In the genomic region with DNA sequence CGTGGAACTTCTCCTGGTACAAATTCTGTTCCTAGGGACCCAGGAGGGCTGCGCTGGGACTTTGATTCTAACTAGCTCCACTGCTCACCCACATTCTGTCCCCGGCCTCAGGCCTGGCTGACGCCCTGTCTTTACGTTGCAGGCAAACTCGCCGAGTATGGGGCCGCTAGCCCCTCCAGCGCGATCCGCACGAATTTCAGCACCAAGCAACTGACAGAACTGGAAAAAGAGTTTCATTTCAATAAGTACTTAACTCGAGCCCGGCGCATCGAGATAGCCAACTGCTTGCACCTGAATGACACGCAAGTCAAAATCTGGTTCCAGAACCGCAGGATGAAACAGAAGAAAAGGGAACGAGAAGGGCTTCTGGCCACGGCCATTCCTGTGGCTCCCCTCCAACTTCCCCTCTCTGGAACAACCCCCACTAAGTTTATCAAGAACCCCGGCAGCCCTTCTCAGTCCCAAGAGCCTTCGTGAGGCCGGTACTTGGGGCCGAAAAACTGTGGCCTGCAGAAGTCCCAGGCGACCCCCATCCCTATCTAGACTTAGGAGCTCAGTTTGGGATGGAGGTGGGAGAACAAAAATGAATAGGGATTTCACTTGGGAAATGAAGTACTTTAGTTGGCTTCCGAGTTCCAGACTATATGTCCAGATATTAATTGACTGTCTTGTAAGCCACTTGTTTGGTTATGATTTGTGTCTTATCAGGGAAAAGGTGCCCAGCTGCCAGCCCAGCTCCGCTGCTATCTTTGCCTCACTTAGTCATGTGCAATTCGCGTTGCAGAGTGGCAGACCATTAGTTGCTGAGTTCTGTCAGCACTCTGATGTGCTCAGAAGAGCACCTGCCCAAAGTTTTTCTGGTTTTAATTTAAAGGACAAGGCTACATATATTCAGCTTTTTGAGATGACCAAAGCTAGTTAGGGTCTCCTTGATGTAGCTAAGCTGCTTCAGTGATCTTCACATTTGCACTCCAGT, we compare ENCODE assay signal across 9 cellular contexts. TPM values are rescaled to one million over a fixed set of nuclear protein-coding genes. Genes with fewer than 3 reads are reported as not detected.
DNase-seq lines count a peak whose midpoint lies in the region; ATAC-seq and TF ChIP-seq lines count a peak whose summit lies in the region.
"Had no signal": no experiment of that assay in that cellular context is flagged by ENCODE, and none has a peak within 500 bp of the region (broad histone marks: within the 10 kb centered on the region; RNA-seq: fewer than 3 reads in every experiment).

No MANE protein-coding gene starts in this region.

- intact Hi-C loops in dorsolateral prefrontal cortex (cut with DNase I): loop anchor here (2.0 to 10.0 kb wide), 3 partner anchors 15 to 267 kb away; no protein-coding TSS in a partner anchor
- intact Hi-C loops in naive thymus-derived CD4-positive, alpha-beta T cell (cut with micrococcal nuclease): no loop called here

- peaks cover 72 to 84% (median 81%) of the 10 kb centered on the region in 5 donors for H3K27me3 Mint-ChIP-seq in naive thymus-derived CD4-positive, alpha-beta T cell

- no peaks in the 10 kb centered on the region for H3K36me3 Mint-ChIP-seq in naive thymus-derived CD4-positive, alpha-beta T cell

- no peak overlapping the region for H3K9ac ChIP-seq in HUES64 (ENCODE audit: low read depth, low read length)

- no peaks in the 10 kb centered on the region for H3K79me2 ChIP-seq in ACC112 (ENCODE audit: control insufficient read depth, insufficient read depth, low read length, unreplicated experiment)

- H3K9me3 Mint-ChIP-seq in naive thymus-derived CD4-positive, alpha-beta T cell: peaks cover 0 to 7% (median 0%) of the 10 kb centered on the region in 11 donors

- peaks cover 61% of the 10 kb centered on the region for H3K27me3 ChIP-seq in ACC112 (ENCODE audit: insufficient read depth, low read length)
- H3K27me3 ChIP-seq in HUES64 (ENCODE audit: insufficient read depth, low read length): peaks cover 100% of the 10 kb centered on the region
- peaks cover 16 to 100% (median 87%) of the 10 kb centered on the region in 45 donors for H3K27me3 ChIP-seq in dorsolateral prefrontal cortex
- H3K27me3 ChIP-seq in naive thymus-derived CD4-positive, alpha-beta T cell (ENCODE audit: control insufficient read depth in 2 of 2, insufficient read depth in 2 of 2, low read length in 2 of 2): peaks cover 4 to 20% of the 10 kb centered on the region in 2 donors

- H3K4me3 ChIP-seq in ACC112 (ENCODE audit: low read depth, low read length) (peak overlapping the region; percentile 83), HUES64 (ENCODE audit: low read length) (peak overlapping the region; percentile 39; the same call in 1 of the 2 replicates), dorsolateral prefrontal cortex (peak overlapping the region; percentile 34 to 79 (median 61))
- no peak overlapping the region for H3K4me3 ChIP-seq in naive thymus-derived CD4-positive, alpha-beta T cell (ENCODE audit: low read length)

- H3K4me1 Mint-ChIP-seq in naive thymus-derived CD4-positive, alpha-beta T cell: peaks cover 11 to 24% (median 21%) of the 10 kb centered on the region in 7 donors

- H3K4me1 ChIP-seq in ACC112 (ENCODE audit: control insufficient read depth, insufficient read depth, low read length, unreplicated experiment) (peaks cover 3% of the 10 kb centered on the region), HUES64 (ENCODE audit: insufficient read depth, low read length) (peaks cover 37% of the 10 kb centered on the region)
- peaks cover 3 to 9% of the 10 kb centered on the region in 2 donors for H3K4me1 ChIP-seq in naive thymus-derived CD4-positive, alpha-beta T cell (ENCODE audit: control insufficient read depth in 2 of 2, insufficient read depth in 2 of 2, low read length in 2 of 2)

- H3K27ac ChIP-seq in ACC112 (ENCODE audit: low read depth, low read length) (no peak overlapping the region), HUES64 (ENCODE audit: low read depth, low read length) (no peak overlapping the region), dorsolateral prefrontal cortex (peak overlapping the region in 32 of 59 donors; percentile 2 to 90 (median 78))
- no peak overlapping the region for H3K27ac ChIP-seq in naive thymus-derived CD4-positive, alpha-beta T cell (ENCODE audit: low read depth, low read length)

- no peak overlapping the region for H2AFZ ChIP-seq in ACC112 (ENCODE audit: low read length, unreplicated experiment)

- POLR2A ChIA-PET in naive thymus-derived CD4-positive, alpha-beta T cell (lab: Charles Lee): interaction anchor here (0.7 kb wide), 1 partner anchor 276 kb away, joined by 3 read pairs; no protein-coding TSS in a partner anchor

- H3K4me3 Mint-ChIP-seq in naive thymus-derived CD4-positive, alpha-beta T cell: peak overlapping the region; percentile 48 to 94 (median 74)

- no peaks in the 10 kb centered on the region for H3K36me3 ChIP-seq in ACC112 (ENCODE audit: insufficient read depth, low read length)
- no peaks in the 10 kb centered on the region for H3K36me3 ChIP-seq in HUES64 (ENCODE audit: insufficient read depth, low read length)
- H3K36me3 ChIP-seq in naive thymus-derived CD4-positive, alpha-beta T cell (ENCODE audit: control insufficient read depth in 2 of 3, insufficient read depth in 3 of 3, low read length in 3 of 3): no peaks in the 10 kb centered on the region

- H3K9me3 ChIP-seq in HUES64 (ENCODE audit: insufficient read depth, low read depth, low read length): no peaks in the 10 kb centered on the region
- no peaks in the 10 kb centered on the region for H3K9me3 ChIP-seq in naive thymus-derived CD4-positive, alpha-beta T cell (ENCODE audit: control insufficient read depth in 2 of 3, low read length in 3 of 3)

- no peak for ATAC-seq in naive thymus-derived CD4-positive, alpha-beta T cell
- no peak for ATAC-seq in HG02759 (IDR thresholded peaks at IDR 0.05; ENCODE audit: unreplicated experiment)
- no peak for ATAC-seq in GM19395 (IDR thresholded peaks at IDR 0.05; ENCODE audit: unreplicated experiment)

- no peak for TF ChIP-seq CTCF in dorsolateral prefrontal cortex (IDR thresholded peaks at IDR 0.05 in 54 of 56, conservative IDR thresholded peaks at IDR 0.05 in 2 of 56; ENCODE audit: low read depth in 1 of 56, partially characterized antibody in 56 of 56)

- CTCF ChIA-PET in naive thymus-derived CD4-positive, alpha-beta T cell (lab: Charles Lee): no interaction called here

- no peak overlapping the region for H3K27ac Mint-ChIP-seq in naive thymus-derived CD4-positive, alpha-beta T cell

- 7% methylated on average over 29 of the region's 29 CpGs for WGBS in HUES64

- no peak for DNase-seq in dorsolateral prefrontal cortex
- DNase-seq in naive thymus-derived CD4-positive, alpha-beta T cell: no peak
- DNase-seq in CD1c-positive myeloid dendritic cell (ENCODE audit: extremely low spot score): no peak
- no peak for DNase-seq in stimulated activated CD4-positive, alpha-beta T cell treated with anti-CD3 and anti-CD28 coated beads, Interleukin-12 subunit alpha, Interleukin-12 subunit beta, amount 100 ng/mL, for 4 hours

RNA-seq across cellular contexts. Expression of a gene that starts 1.5 kb away (rescaled TPM):
- 0.45 TPM for polyA plus RNA-seq in HUES64 (2013, experiment 1 of 2)
- polyA plus RNA-seq in HUES64 (2013, experiment 2 of 2): 0.89 TPM
- total RNA-seq in dorsolateral prefrontal cortex: 1 to 10 TPM in 81 of 120 experiments, under 1 TPM in 32, not detected in 7; 0.23 to 9.3 (median 1.6) TPM
- not detected for total RNA-seq in naive thymus-derived CD4-positive, alpha-beta T cell
- polyA plus RNA-seq in naive thymus-derived CD4-positive, alpha-beta T cell: not detected
- total RNA-seq: NCI-H460 had no signal

RNA-seq across cellular contexts. Expression of a gene that starts 32.8 kb away (rescaled TPM):
- polyA plus RNA-seq in HUES64 (2013, experiment 1 of 2): 0.45 TPM
- 0.76 TPM for polyA plus RNA-seq in HUES64 (2013, experiment 2 of 2)
- 1 to 10 TPM in 1 of 120 experiments, under 1 TPM in 43, not detected in 76; 0.19 to 1.1 (median 0.33) TPM for total RNA-seq in dorsolateral prefrontal cortex
- not detected for total RNA-seq in naive thymus-derived CD4-positive, alpha-beta T cell
- polyA plus RNA-seq in naive thymus-derived CD4-positive, alpha-beta T cell: not detected
- total RNA-seq: NCI-H460 had no signal

RNA-seq across cellular contexts. Expression of a gene that starts 38.6 kb away (rescaled TPM):
- polyA plus RNA-seq in HUES64 (2013, experiment 1 of 2): 1.2 TPM
- polyA plus RNA-seq in HUES64 (2013, experiment 2 of 2): 2.2 TPM
- total RNA-seq in dorsolateral prefrontal cortex: not detected
- total RNA-seq in naive thymus-derived CD4-positive, alpha-beta T cell: not detected
- not detected for polyA plus RNA-seq in naive thymus-derived CD4-positive, alpha-beta T cell
- total RNA-seq: NCI-H460 had no signal

Comparison
In these comparisons a context has a peak if more than half of its experiments do, and no peak if none do; other contexts are left out.
1. H3K27ac ChIP-seq: peak in dorsolateral prefrontal cortex (32 of 59); none in ACC112 (single experiment), HUES64 (single experiment) and naive thymus-derived CD4-positive, alpha-beta T cell (single experiment).
2. intact Hi-C loops: an anchor here in dorsolateral prefrontal cortex (2.0 to 10.0 kb wide); none called in naive thymus-derived CD4-positive, alpha-beta T cell.